Comparison of ENCODE assay signal across 20 cellular contexts in the genomic region with DNA sequence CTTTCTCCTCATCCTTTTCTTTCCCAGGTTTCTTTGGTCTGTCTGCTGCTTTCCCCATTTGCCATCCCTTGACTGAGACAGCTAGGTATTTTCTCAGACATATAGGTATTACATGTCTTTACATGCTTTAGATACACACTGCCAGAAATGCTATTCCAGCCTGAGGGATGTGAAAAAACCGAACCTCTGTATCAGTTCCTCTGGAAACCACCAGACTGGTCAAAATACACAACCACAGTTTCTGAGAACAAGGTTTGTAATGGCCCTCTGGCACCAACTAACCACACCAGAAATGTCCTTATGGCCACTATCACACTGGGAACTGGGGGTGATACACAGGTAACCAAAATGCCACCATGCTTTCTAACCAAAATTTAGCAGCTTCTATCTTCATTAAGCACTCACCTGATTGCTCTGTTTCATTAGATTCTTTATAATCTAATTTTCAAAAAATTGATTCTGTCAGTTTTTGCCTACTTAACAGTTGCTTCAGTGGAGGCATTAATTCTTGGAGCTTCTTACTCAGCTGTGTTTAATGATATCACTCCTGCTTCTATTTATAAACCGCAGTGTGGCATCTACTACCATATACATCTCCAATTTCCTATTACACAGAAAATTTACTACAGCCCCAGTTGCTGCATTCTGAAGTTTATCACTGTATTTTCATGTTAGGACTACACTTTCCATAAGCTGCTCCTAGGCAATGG.
DNase-seq lines count a peak whose midpoint lies in the region; ATAC-seq and TF ChIP-seq lines count a peak whose summit lies in the region.
"Had no signal": no experiment of that assay in that cellular context is flagged by ENCODE, and none has a peak within 500 bp of the region (broad histone marks: within the 10 kb centered on the region; RNA-seq: fewer than 3 reads in every experiment).

No MANE protein-coding gene starts in this region.

- H2AFZ ChIP-seq in MM.1S (ENCODE audit: low read length) = no peak overlapping the region

- no peaks in the 10 kb centered on the region for H4K20me1 ChIP-seq in MM.1S (ENCODE audit: insufficient read depth, low read length)
- H4K20me1 ChIP-seq: BLaER1 had no signal

- H3K9me2 ChIP-seq in MM.1S (replicated peaks; ENCODE audit: insufficient read depth, low read length) = no peaks in the 10 kb centered on the region
- H3K9me2 ChIP-seq: SK-N-SH had no signal

- H3K27ac ChIP-seq in MM.1S (ENCODE audit: low read length) (peak overlapping the region; percentile 10; the same call in 1 of the 2 replicates), foreskin keratinocyte (no peak overlapping the region)
- H3K27ac ChIP-seq: BLaER1, Peyer's patch had no signal

- H3K4me3 ChIP-seq in GM06990 (replicated peaks; ENCODE audit: low read depth, low read length) = no peak overlapping the region
- no peak overlapping the region for H3K4me3 ChIP-seq in MM.1S (ENCODE audit: low read length)
- H3K4me3 ChIP-seq: BLaER1, Peyer's patch had no signal

- no peaks in the 10 kb centered on the region for H3K27me3 ChIP-seq in GM06990 (replicated peaks; ENCODE audit: control insufficient read depth, insufficient read depth, low read length)
- H3K27me3 ChIP-seq in MM.1S (replicated peaks; ENCODE audit: insufficient read depth, low read length) = no peaks in the 10 kb centered on the region
- no peaks in the 10 kb centered on the region for H3K27me3 ChIP-seq in foreskin keratinocyte
- H3K27me3 ChIP-seq: BLaER1, Peyer's patch had no signal

- no peaks in the 10 kb centered on the region for H3F3A ChIP-seq in MM.1S (ENCODE audit: insufficient read depth, low read length)

- no peaks in the 10 kb centered on the region for H3K36me3 ChIP-seq in GM06990 (ENCODE audit: control insufficient read depth, insufficient read depth, low read length)
- no peaks in the 10 kb centered on the region for H3K36me3 ChIP-seq in MM.1S (replicated peaks; ENCODE audit: insufficient read depth, low read length)
- H3K36me3 ChIP-seq: BLaER1, Peyer's patch had no signal

- H3K4me1 ChIP-seq in MM.1S (ENCODE audit: low read length) (0 out of 2 replicates have a peak, but pooled peaks cover 6% of the 10 kb centered on the region), foreskin keratinocyte (no peaks in the 10 kb centered on the region)
- H3K4me1 ChIP-seq: BLaER1, Peyer's patch had no signal

- TF ChIP-seq CTCF in GM06990 (IDR thresholded peaks at IDR 0.05; ENCODE audit: insufficient read depth, low read length, poor library complexity, severe bottlenecking) (no peak), MM.1S (IDR thresholded peaks at IDR 0.05; ENCODE audit: low read length) (no peak), foreskin keratinocyte (conservative IDR thresholded peaks at IDR 0.05) (no peak)

- no peaks in the 10 kb centered on the region for H3K79me2 ChIP-seq in MM.1S (ENCODE audit: low read length)

- no peak overlapping the region for H3K4me2 ChIP-seq in MM.1S (ENCODE audit: low read depth, low read length)
- H3K4me2 ChIP-seq: BLaER1, SK-N-SH had no signal

- no peak overlapping the region for H3K9ac ChIP-seq in MM.1S (ENCODE audit: low read length)
- H3K9ac ChIP-seq: BLaER1, SK-N-SH had no signal

- no peaks in the 10 kb centered on the region for H3K9me3 ChIP-seq in MM.1S (replicated peaks; ENCODE audit: insufficient read depth, low read length)
- H3K9me3 ChIP-seq: SK-N-SH had no signal

- DNase-seq in GM06990 (ENCODE audit: extremely low read depth, insufficient read length) (peak; percentile 5), MM.1S (no peak), foreskin keratinocyte (peak; percentile 60 to 82), NCI-H2171 treated with DMSO at 0.1 percent for 48 hours (lab: John Stamatoyannopoulos, UW) (no peak), NCI-H1092 treated with DMSO at 0.1 percent for 48 hours (lab: John Stamatoyannopoulos, UW) (no peak), NCI-H1694 (lab: John Stamatoyannopoulos, UW) (no peak)
- DNase-seq: CD4-positive, alpha-beta memory T cell; DMS153; GDM1; H9; NCI-H1417 treated with DMSO at 0.1 percent for 48 hours; NCI-H1930; NCI-H446; NCI-H69; Peyer's patch; SHP77 treated with DMSO at 0.1 percent for 48 hours; SK-N-SH had no signal

- peak; percentile 79 for ATAC-seq in GM18868 (IDR thresholded peaks at IDR 0.05; ENCODE audit: unreplicated experiment)
- ATAC-seq in foreskin keratinocyte = no peak
- ATAC-seq in GM19455 (IDR thresholded peaks at IDR 0.05; ENCODE audit: unreplicated experiment) = no peak

Comparison
In these comparisons a context has a peak if more than half of its experiments do, and no peak if none do; other contexts are left out.
1. DNase-seq: peak in GM06990 (single experiment) and foreskin keratinocyte (2 of 2); none in MM.1S (single experiment), NCI-H2171 treated with DMSO at 0.1 percent for 48 hours (single experiment), NCI-H1092 treated with DMSO at 0.1 percent for 48 hours (single experiment) and NCI-H1694 (single experiment).